Comparison of ENCODE assay signal across 8 cellular contexts in the genomic region with DNA sequence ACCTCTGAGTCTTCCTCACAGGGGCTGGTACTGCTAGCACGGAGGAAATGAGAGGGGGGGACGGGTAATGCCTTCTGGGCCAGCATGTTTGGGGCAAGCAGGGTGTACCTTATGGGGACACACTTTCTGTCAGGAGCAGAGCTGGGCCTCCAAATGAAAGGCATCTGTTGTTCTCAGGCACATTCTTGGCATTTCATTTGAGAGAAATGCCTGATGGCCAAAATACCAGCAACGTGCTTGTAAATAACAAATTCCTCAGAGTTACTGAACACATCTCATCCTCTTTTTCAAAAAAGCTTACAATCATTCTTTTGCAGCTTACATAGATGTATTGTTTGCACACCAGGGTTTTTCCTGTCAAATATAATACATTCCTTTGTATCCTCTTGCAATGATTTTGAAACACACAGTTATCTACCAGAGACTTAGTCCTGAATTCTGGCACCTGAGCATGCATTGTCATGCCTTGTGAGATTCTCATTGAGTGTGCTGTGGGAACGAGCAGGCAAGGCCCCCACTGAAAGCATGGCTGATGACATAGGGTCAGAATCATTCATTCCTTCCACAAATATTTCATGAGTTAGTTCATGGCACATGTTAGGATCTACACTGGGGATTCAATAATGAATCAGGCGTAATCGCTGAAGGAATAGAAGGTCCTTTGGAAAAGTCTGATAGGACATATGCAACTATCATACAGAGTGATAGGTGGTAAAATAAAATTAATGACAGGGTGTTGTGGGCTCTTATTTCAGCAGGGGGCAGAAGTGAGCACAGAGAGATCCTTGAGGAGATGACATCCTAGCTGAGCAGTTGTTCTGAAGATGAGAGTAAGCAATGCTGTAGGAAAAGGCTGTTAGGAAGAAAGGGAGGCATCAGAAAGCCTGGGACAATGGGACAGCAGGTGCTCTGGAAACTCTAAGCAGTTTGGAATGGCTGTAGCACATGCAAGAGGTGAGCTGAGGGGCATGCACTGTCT.
DNase-seq lines count a peak whose midpoint lies in the region; ATAC-seq and TF ChIP-seq lines count a peak whose summit lies in the region.

No MANE protein-coding gene starts in this region.

- H3K27ac ChIP-seq in HUES48 (ENCODE audit: low read depth, low read length) (peak overlapping the region; percentile 59), lower lobe of right lung (no peak overlapping the region)
- no peak overlapping the region for H3K27ac ChIP-seq in effector memory CD4-positive, alpha-beta T cell (ENCODE audit: insufficient read depth, low read length, poor library complexity, severe bottlenecking)

- H3K36me3 ChIP-seq in Caco-2 (ENCODE audit: control insufficient read depth, insufficient read depth, low read length) (no peaks in the 10 kb centered on the region), HUES48 (ENCODE audit: control insufficient read depth, insufficient read depth, low read length) (no peaks in the 10 kb centered on the region), lower lobe of right lung (no peaks in the 10 kb centered on the region)
- H3K36me3 ChIP-seq in effector memory CD4-positive, alpha-beta T cell (ENCODE audit: control insufficient read depth, insufficient read depth, low read length): no peaks in the 10 kb centered on the region

- intact Hi-C loops in Caco-2 (cut with micrococcal nuclease; ENCODE audit: unreplicated experiment) (no loop called here), lower lobe of right lung (cut with DNase I) (no loop called here)

- H3K27me3 ChIP-seq in Caco-2 (replicated peaks; ENCODE audit: control insufficient read depth, insufficient read depth, low read length) (no peaks in the 10 kb centered on the region), HUES48 (ENCODE audit: control insufficient read depth, insufficient read depth, low read length) (no peaks in the 10 kb centered on the region), lower lobe of right lung (ENCODE audit: low read depth) (no peaks in the 10 kb centered on the region)
- no peaks in the 10 kb centered on the region for H3K27me3 ChIP-seq in effector memory CD4-positive, alpha-beta T cell (replicated peaks; ENCODE audit: control insufficient read depth, insufficient read depth, low read length, poor library complexity, severe bottlenecking)

- H3K36me3 Mint-ChIP-seq in Caco-2 (ENCODE audit: insufficient read depth, unreplicated experiment) (no peaks in the 10 kb centered on the region), brain (no peaks in the 10 kb centered on the region)

- DNase-seq in Caco-2 (peak; percentile 0 to 37), lower lobe of right lung (no peak), cerebellar cortex (ENCODE audit: low spot score) (no peak), SIG-M5 treated with dmso at 0.1 percent for 504 hours (lab: John Stamatoyannopoulos, UW; ENCODE audit: unreplicated experiment) (no peak)
- DNase-seq in effector memory CD4-positive, alpha-beta T cell: no peak

- H3K4me1 Mint-ChIP-seq in Caco-2 (ENCODE audit: low read depth, unreplicated experiment) (no peaks in the 10 kb centered on the region), brain (peaks cover 18% of the 10 kb centered on the region)

- H3K9me3 Mint-ChIP-seq in Caco-2 (ENCODE audit: unreplicated experiment) (no peaks in the 10 kb centered on the region), brain (peaks cover 0 to 10% (median 6%) of the 10 kb centered on the region in 5 experiments)

- POLR2A ChIA-PET in Caco-2 (lab: Charles Lee): no interaction called here

- ATAC-seq in lower lobe of right lung (no peak), HG03521 (IDR thresholded peaks at IDR 0.05; ENCODE audit: unreplicated experiment) (no peak)

- H3K4me1 ChIP-seq in Caco-2 (no peaks in the 10 kb centered on the region), HUES48 (ENCODE audit: control insufficient read depth, insufficient read depth, low read length) (peaks cover 7% of the 10 kb centered on the region; the same call in 1 of the 2 replicates), lower lobe of right lung (no peaks in the 10 kb centered on the region)
- H3K4me1 ChIP-seq in effector memory CD4-positive, alpha-beta T cell (ENCODE audit: control insufficient read depth, insufficient read depth, low read length, poor library complexity, severe bottlenecking): no peaks in the 10 kb centered on the region

- H3K27me3 Mint-ChIP-seq in Caco-2 (ENCODE audit: insufficient read depth, unreplicated experiment) (no peaks in the 10 kb centered on the region), brain (peaks cover 5% of the 10 kb centered on the region)

- H3K4me3 Mint-ChIP-seq in Caco-2 (ENCODE audit: unreplicated experiment) (no peak overlapping the region), brain (peak overlapping the region in 1 of 5 experiments; percentile 16)

- no peak overlapping the region for H3K9ac ChIP-seq in HUES48 (ENCODE audit: low read depth, low read length)

- H3K9me3 ChIP-seq in Caco-2: no peaks in the 10 kb centered on the region
- no peaks in the 10 kb centered on the region for H3K9me3 ChIP-seq in HUES48 (ENCODE audit: control insufficient read depth, insufficient read depth, low read length)
- no peaks in the 10 kb centered on the region for H3K9me3 ChIP-seq in lower lobe of right lung
- no peaks in the 10 kb centered on the region for H3K9me3 ChIP-seq in effector memory CD4-positive, alpha-beta T cell (ENCODE audit: control insufficient read depth, low read length)

- H3K4me3 ChIP-seq in Caco-2 (ENCODE audit: low read depth, low read length): no peak overlapping the region
- no peak overlapping the region for H3K4me3 ChIP-seq in HUES48 (ENCODE audit: low read depth, low read length)
- no peak overlapping the region for H3K4me3 ChIP-seq in lower lobe of right lung
- no peak overlapping the region for H3K4me3 ChIP-seq in effector memory CD4-positive, alpha-beta T cell (ENCODE audit: insufficient read depth, low read depth, low read length, poor library complexity, severe bottlenecking)

- CTCF ChIA-PET in Caco-2 (lab: Charles Lee): no interaction called here

- H3K27ac Mint-ChIP-seq in Caco-2 (ENCODE audit: unreplicated experiment) (no peak overlapping the region), brain (peak overlapping the region in 4 of 5 experiments; percentile 8 to 82 (median 54))

- BruUV-seq in Caco-2 (replicated peaks; lab: Mats Ljungman, UMichigan): no TSS peak

- TF ChIP-seq CTCF in Caco-2 (IDR thresholded peaks at IDR 0.05; ENCODE audit: insufficient read depth in 1 of 2, low read depth in 1 of 2, low read length in 1 of 2, severe bottlenecking in 1 of 2, unreplicated experiment in 1 of 2) (no peak), brain (conservative IDR thresholded peaks at IDR 0.05) (peak in 1 of 2 experiments; percentile 47), lower lobe of right lung (IDR thresholded peaks at IDR 0.05) (peak; percentile 28)

Comparison
In these comparisons a context has a peak if more than half of its experiments do, and no peak if none do; other contexts are left out.
1. DNase-seq: peak in Caco-2 (2 of 2); none in lower lobe of right lung (single experiment), effector memory CD4-positive, alpha-beta T cell (0 of 3), cerebellar cortex (single experiment) and SIG-M5 treated with dmso at 0.1 percent for 504 hours (single experiment).